ENCODE assay signal across 8 cellular contexts in the genomic region with DNA sequence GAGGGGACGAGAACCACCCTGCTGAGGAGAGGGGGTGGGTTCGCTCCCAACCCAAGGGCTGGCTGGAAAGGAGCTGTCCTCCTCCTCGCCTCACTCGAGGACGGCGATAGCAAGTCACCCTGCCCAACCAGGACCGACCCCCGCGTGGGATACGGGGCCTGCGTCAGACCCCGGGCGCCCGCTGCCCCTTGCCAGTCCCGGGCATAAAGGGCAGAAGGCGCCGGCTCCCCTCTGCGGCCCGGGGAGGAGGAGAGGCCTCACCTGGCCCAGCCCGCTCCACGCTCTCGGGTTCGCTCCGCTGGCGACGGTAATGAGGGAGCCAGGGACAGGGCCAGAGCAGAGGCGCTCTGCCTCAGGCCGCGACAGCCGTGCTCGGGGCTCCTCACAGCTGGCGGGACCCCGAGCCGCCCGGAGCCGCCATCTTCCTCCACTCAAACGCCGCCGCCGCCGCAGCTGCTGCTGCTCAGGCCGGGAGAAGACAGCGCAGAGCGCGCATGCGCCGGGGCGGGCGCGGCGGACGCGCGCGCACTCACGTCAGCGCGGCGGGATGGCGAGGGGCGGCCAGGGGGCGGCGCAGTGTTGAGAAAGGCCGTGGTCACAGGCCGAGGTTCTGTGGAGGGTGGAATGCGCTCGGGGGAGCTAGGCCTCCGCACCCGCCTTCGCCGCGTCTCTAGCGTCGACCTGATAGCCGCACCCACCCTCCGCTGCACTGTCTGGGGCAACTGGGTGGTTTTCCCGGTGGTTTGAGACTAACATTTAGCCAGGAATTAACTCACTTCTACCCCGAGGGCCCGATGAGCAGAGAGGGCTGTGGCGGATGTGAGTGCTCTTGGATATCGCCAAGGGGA. TPM values are rescaled to one million over a fixed set of nuclear protein-coding genes. Genes with fewer than 3 reads are reported as not detected.
A peak's percentile ranks its signal among the peaks of the same experiment; 100 is the strongest.
DNase-seq lines count a peak whose midpoint lies in the region; ATAC-seq and FAIRE-seq lines count a peak whose summit lies in the region.

A gene (minus strand): TSS at position 487 of the 848 bp plus-strand sequence. CDS start 37,062 bp downstream, outside the sequence.

- peak within 1 kb of the TSS; percentile 49 for H2BK5ac ChIP-seq in mesenchymal stem cell (ENCODE audit: low read depth, low read length, poor library complexity, severe bottlenecking)

- H2AFZ ChIP-seq in mesenchymal stem cell (ENCODE audit: low read depth, low read length): peak within 1 kb of the TSS; percentile 46

- no peak within 1 kb of the TSS for H2BK15ac ChIP-seq in mesenchymal stem cell (ENCODE audit: low read depth, poor library complexity, severe bottlenecking)

- peaks cover 8% of the 10 kb centered on the region for H3K4me1 ChIP-seq in mesenchymal stem cell (ENCODE audit: control insufficient read depth, insufficient read depth, low read depth, low read length)

- H3K79me1 ChIP-seq in mesenchymal stem cell (replicated peaks; ENCODE audit: low read length, poor library complexity, severe bottlenecking): peaks cover 2% of the 10 kb centered on the region

- H3K27me3 Mint-ChIP-seq in effector memory CD8-positive, alpha-beta T cell: no peaks in the 10 kb centered on the region

- peak; percentile 86 for FAIRE-seq in HTR-8/SVneo (lab: Jason Lieb, UNC)

- peak; percentile 90 for DNase-seq in COR-L47 (lab: John Stamatoyannopoulos, UW)
- DNase-seq in HTR-8/SVneo (ENCODE audit: insufficient read length, low spot score): peak; percentile 88
- DNase-seq in NOMO-1 (lab: John Stamatoyannopoulos, UW; ENCODE audit: unreplicated experiment in 2 of 2): peak; percentile 89 to 93
- DNase-seq in effector memory CD8-positive, alpha-beta T cell: peak; percentile 89 to 92 (median 92)
- peak; percentile 91 for DNase-seq in mesenchymal stem cell
- peak; percentile 90 for DNase-seq in stimulated activated CD8-positive, alpha-beta memory T cell treated with anti-CD3 and anti-CD28 coated beads, Interleukin-12 subunit alpha, Interleukin-12 subunit beta, amount 100 ng/mL, for 4 hours (ENCODE audit: low read depth)

- H3K4me1 Mint-ChIP-seq in effector memory CD8-positive, alpha-beta T cell (ENCODE audit: low read depth in 2 of 2): peaks cover 22 to 23% of the 10 kb centered on the region in 2 donors

- H2BK120ac ChIP-seq in mesenchymal stem cell (ENCODE audit: low read depth, low read length): peak within 1 kb of the TSS; percentile 86

- H2AK5ac ChIP-seq in mesenchymal stem cell (ENCODE audit: low read length, severe bottlenecking): peak within 1 kb of the TSS; percentile 14

- peak within 1 kb of the TSS; percentile 95 to 97 for H3K27ac Mint-ChIP-seq in effector memory CD8-positive, alpha-beta T cell

- peak within 1 kb of the TSS; percentile 95 for H3K9ac ChIP-seq in mesenchymal stem cell (ENCODE audit: low read length)

- no peaks in the 10 kb centered on the region for H3K27me3 ChIP-seq in mesenchymal stem cell (ENCODE audit: control insufficient read depth in 1 of 2, insufficient read depth in 1 of 2, low read length in 2 of 2)

- H3K9me3 Mint-ChIP-seq in effector memory CD8-positive, alpha-beta T cell: no peaks in the 10 kb centered on the region

- H3K9me3 ChIP-seq in mesenchymal stem cell (ENCODE audit: control insufficient read depth, low read length): no peaks in the 10 kb centered on the region

- peak within 1 kb of the TSS; percentile 75 for H3K4me2 ChIP-seq in mesenchymal stem cell (ENCODE audit: low read length, poor library complexity, severe bottlenecking)

- peak within 1 kb of the TSS; percentile 23 to 61 for H2BK12ac ChIP-seq in mesenchymal stem cell (ENCODE audit: low read length in 2 of 2)

- under 1% methylated on average over 67 of the region's 81 CpGs for WGBS in mesenchymal stem cell

- H3K36me3 Mint-ChIP-seq in effector memory CD8-positive, alpha-beta T cell (ENCODE audit: insufficient read depth): peaks cover 11% of the 10 kb centered on the region

- H4K91ac ChIP-seq in mesenchymal stem cell (ENCODE audit: low read length): peak within 1 kb of the TSS; percentile 94

- peak within 1 kb of the TSS; percentile 86 to 96 for H3K18ac ChIP-seq in mesenchymal stem cell (ENCODE audit: low read depth in 1 of 2, low read length in 2 of 2)

- peak within 1 kb of the TSS; percentile 90 to 92 for H3K4me3 Mint-ChIP-seq in effector memory CD8-positive, alpha-beta T cell

- ATAC-seq in GM21367 (IDR thresholded peaks at IDR 0.05; ENCODE audit: unreplicated experiment): peak; percentile 67
- peak; percentile 92 for ATAC-seq in effector memory CD8-positive, alpha-beta T cell (replicated peaks)

- H3K36me3 ChIP-seq in mesenchymal stem cell (ENCODE audit: control insufficient read depth in 1 of 2, insufficient read depth in 2 of 2, low read depth in 1 of 2, low read length in 2 of 2): no peaks in the 10 kb centered on the region

- peak within 1 kb of the TSS; percentile 85 to 99 for H3K4me3 ChIP-seq in mesenchymal stem cell (ENCODE audit: insufficient read depth in 1 of 2, low read depth in 1 of 2, low read length in 2 of 2)

- peak within 1 kb of the TSS in 1 of 2 experiments; percentile 80 for H3K14ac ChIP-seq in mesenchymal stem cell (ENCODE audit: low read length in 2 of 2)

- POLR2A ChIA-PET in activated CD8-positive, alpha-beta memory T cell treated with anti-CD3 and anti-CD28 coated beads for 36 hours (lab: Charles Lee): interaction anchor here (0.6 to 1.2 kb wide), 3 partner anchors 16 to 286 kb away, joined by 3 to 7 read pairs (median 4); no protein-coding TSS in a partner anchor

- H3K23ac ChIP-seq in mesenchymal stem cell (ENCODE audit: low read length in 2 of 2): peak within 1 kb of the TSS in 1 of 2 experiments; percentile 81

- peak within 1 kb of the TSS; percentile 64 to 88 for H3K4ac ChIP-seq in mesenchymal stem cell (ENCODE audit: low read depth in 1 of 2, low read length in 2 of 2)

- peak within 1 kb of the TSS; percentile 100 for H4K8ac ChIP-seq in mesenchymal stem cell (ENCODE audit: low read length)

- CTCF ChIA-PET in activated CD8-positive, alpha-beta memory T cell treated with anti-CD3 and anti-CD28 coated beads for 36 hours (lab: Charles Lee): interaction anchor here (0.7 to 2.6 kb wide), 5 partner anchors 10 to 538 kb away, joined by 3 to 16 read pairs (median 4); a partner anchor contains a TSS

- peak within 1 kb of the TSS; percentile 84 for H3K27ac ChIP-seq in mesenchymal stem cell (ENCODE audit: low read length, poor library complexity, severe bottlenecking)

RNA-seq across cellular contexts. Expression of the gene that starts here (rescaled TPM):
- total RNA-seq in activated CD8-positive, alpha-beta memory T cell treated with anti-CD3 and anti-CD28 coated beads for 36 hours: 10 to 100 TPM; 16.5 to 17.2 TPM
- polyA plus RNA-seq in mesenchymal stem cell (2013, experiment 1 of 2): 9.7 TPM
- polyA plus RNA-seq in mesenchymal stem cell (2013, experiment 2 of 2): 9.3 TPM

Comparison
In these comparisons a context has a peak if more than half of its experiments do, and no peak if none do; other contexts are left out.
1. Peak in every context shown above with its lines: DNase-seq, ATAC-seq, H3K4me3 ChIP-seq and H3K27ac ChIP-seq.